Comparison of ENCODE assay signal across 1 cellular context in the genomic region with DNA sequence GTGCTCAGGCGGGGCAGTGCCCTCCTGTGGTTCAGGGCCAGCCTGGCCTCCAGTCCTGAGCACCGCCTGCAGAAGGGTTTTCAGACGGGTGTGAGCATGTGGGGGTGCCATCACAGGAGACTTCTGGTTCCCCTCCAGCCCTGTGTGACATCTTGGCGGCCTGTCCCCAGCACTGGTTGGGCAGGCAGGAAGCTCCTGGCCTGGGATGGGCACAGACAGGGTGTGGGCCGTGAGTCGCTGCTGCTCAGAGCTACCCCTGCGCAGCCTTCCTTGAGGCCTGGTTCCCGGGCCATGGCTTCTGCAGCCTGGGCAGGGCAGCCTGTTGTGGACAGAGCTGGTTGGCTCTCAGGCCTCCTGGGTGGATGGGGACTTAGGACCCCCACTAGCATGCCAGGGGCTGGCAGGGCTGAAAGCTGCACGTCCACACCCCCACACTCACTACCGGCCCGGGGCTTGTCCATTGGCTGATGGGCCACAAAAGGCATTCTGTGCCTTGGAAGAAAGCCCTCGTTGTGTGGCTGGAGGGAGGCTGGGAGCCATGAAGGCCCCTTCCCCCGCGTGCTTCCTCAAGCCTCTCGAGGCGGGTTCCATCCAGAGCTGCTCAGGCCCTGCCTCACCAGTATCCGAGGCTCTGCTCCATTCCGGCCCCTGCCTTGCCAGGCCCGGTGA.
TF ChIP-seq lines count a peak whose summit lies in the region.

No MANE protein-coding gene starts in this region.

TF ChIP-seq in HCT116, 20 proteins besides CTCF, POLR2A, EP300 and RAD21 (continued from another document):
- TF ChIP-seq, protein P1, sequence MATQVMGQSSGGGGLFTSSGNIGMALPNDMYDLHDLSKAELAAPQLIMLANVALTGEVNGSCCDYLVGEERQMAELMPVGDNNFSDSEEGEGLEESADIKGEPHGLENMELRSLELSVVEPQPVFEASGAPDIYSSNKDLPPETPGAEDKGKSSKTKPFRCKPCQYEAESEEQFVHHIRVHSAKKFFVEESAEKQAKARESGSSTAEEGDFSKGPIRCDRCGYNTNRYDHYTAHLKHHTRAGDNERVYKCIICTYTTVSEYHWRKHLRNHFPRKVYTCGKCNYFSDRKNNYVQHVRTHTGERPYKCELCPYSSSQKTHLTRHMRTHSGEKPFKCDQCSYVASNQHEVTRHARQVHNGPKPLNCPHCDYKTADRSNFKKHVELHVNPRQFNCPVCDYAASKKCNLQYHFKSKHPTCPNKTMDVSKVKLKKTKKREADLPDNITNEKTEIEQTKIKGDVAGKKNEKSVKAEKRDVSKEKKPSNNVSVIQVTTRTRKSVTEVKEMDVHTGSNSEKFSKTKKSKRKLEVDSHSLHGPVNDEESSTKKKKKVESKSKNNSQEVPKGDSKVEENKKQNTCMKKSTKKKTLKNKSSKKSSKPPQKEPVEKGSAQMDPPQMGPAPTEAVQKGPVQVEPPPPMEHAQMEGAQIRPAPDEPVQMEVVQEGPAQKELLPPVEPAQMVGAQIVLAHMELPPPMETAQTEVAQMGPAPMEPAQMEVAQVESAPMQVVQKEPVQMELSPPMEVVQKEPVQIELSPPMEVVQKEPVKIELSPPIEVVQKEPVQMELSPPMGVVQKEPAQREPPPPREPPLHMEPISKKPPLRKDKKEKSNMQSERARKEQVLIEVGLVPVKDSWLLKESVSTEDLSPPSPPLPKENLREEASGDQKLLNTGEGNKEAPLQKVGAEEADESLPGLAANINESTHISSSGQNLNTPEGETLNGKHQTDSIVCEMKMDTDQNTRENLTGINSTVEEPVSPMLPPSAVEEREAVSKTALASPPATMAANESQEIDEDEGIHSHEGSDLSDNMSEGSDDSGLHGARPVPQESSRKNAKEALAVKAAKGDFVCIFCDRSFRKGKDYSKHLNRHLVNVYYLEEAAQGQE (IDR thresholded peaks at IDR 0.05; ENCODE audit: low read depth): no peak
- TF ChIP-seq JUND (IDR thresholded peaks at IDR 0.05): no peak
- no peak for TF ChIP-seq CBX3 (IDR thresholded peaks at IDR 0.05; ENCODE audit: low read depth)
- no peak for TF ChIP-seq ELF1 (IDR thresholded peaks at IDR 0.05; ENCODE audit: borderline replicate concordance, low read depth)
- TF ChIP-seq FOSL1 (IDR thresholded peaks at IDR 0.05; ENCODE audit: low read depth): no peak
- no peak for TF ChIP-seq ZNF274 (IDR thresholded peaks at IDR 0.05; ENCODE audit: low read depth, low read length)
- TF ChIP-seq, protein P2, sequence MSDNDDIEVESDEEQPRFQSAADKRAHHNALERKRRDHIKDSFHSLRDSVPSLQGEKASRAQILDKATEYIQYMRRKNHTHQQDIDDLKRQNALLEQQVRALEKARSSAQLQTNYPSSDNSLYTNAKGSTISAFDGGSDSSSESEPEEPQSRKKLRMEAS (IDR thresholded peaks at IDR 0.05): no peak
